Comparison of ENCODE assay signal across 18 cellular contexts in the genomic region with DNA sequence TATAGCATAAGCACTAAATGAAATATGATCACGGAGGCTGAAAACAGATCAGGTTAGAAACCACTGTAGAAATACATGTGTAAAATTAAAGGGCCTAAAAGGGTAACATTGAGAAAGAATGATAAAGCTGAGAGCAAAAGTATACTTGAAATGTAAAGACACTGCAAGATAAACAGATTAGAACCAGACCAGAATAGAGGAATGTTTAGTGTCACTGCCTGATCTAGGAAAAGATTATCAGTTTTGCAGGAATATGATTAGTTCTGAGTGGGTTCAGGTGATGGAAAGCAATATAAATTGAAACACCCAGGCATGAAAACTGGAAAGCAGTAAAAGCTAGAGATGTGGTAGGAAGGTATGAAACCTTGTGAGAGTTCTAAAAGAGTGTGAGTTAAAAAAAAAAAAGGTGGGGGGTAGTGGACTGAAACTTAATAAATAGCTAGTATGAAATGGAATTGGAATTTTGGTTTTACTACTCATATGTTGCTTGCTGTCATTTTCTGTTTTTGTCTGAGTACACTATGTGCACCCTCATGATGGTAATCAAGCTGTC. TPM values are rescaled to one million over a fixed set of nuclear protein-coding genes. Genes with fewer than 3 reads are reported as not detected.
DNase-seq lines count a peak whose midpoint lies in the region; ATAC-seq and TF ChIP-seq lines count a peak whose summit lies in the region.
"Had no signal": no experiment of that assay in that cellular context is flagged by ENCODE, and none has a peak within 500 bp of the region (broad histone marks: within the 10 kb centered on the region; RNA-seq: fewer than 3 reads in every experiment).

No MANE protein-coding gene starts in this region.

- no peak overlapping the region for H3K9ac ChIP-seq in MM.1S (ENCODE audit: low read length)

- no peaks in the 10 kb centered on the region for H4K20me1 ChIP-seq in MM.1S (ENCODE audit: insufficient read depth, low read length)

- no peaks in the 10 kb centered on the region for H3K79me2 ChIP-seq in MM.1S (ENCODE audit: low read length)

- no peak for ATAC-seq in GM19035 (IDR thresholded peaks at IDR 0.05; ENCODE audit: unreplicated experiment)
- ATAC-seq in sciatic nerve = no peak
- no peak for ATAC-seq in GM18867 (IDR thresholded peaks at IDR 0.05; ENCODE audit: unreplicated experiment)
- ATAC-seq: A549 had no signal

- H3K27ac Mint-ChIP-seq in activated T-cell treated with anti-CD3 and anti-CD28 coated beads, Interleukin-2, amount 50 U/mL, for 24 hours = peak overlapping the region; percentile 47
- peak overlapping the region; percentile 5 for H3K27ac Mint-ChIP-seq in chondrocyte (ENCODE audit: unreplicated experiment)

- no peaks in the 10 kb centered on the region; the same call in 1 of the 2 replicates for H3F3A ChIP-seq in MM.1S (ENCODE audit: insufficient read depth, low read length)

- H3K36me3 ChIP-seq in MM.1S (replicated peaks; ENCODE audit: insufficient read depth, low read length) = peaks cover 2% of the 10 kb centered on the region; the same call in 1 of the 2 replicates

- H3K27ac ChIP-seq in MM.1S (ENCODE audit: low read length) = no peak overlapping the region
- H3K27ac ChIP-seq: A549, PC-9 had no signal

- peaks cover 14% of the 10 kb centered on the region for H3K4me1 ChIP-seq in MM.1S (ENCODE audit: low read length)
- H3K4me1 ChIP-seq: A549 had no signal

- H3K9me2 ChIP-seq in MM.1S (replicated peaks; ENCODE audit: insufficient read depth, low read length) = no peaks in the 10 kb centered on the region

- H3K9me3 Mint-ChIP-seq in activated T-cell treated with anti-CD3 and anti-CD28 coated beads, Interleukin-2, amount 50 U/mL, for 24 hours = no peaks in the 10 kb centered on the region
- H3K9me3 Mint-ChIP-seq in chondrocyte (ENCODE audit: low read depth) = no peaks in the 10 kb centered on the region
- H3K9me3 Mint-ChIP-seq: CD4-positive, CD25-positive, alpha-beta regulatory T cell had no signal

- no peak overlapping the region for H2AFZ ChIP-seq in MM.1S (ENCODE audit: low read length)
- H2AFZ ChIP-seq: PC-9 had no signal

- no peaks in the 10 kb centered on the region for H3K27me3 Mint-ChIP-seq in activated T-cell treated with anti-CD3 and anti-CD28 coated beads, Interleukin-2, amount 50 U/mL, for 24 hours
- no peaks in the 10 kb centered on the region for H3K27me3 Mint-ChIP-seq in chondrocyte (ENCODE audit: low read depth)
- H3K27me3 Mint-ChIP-seq: CD4-positive, CD25-positive, alpha-beta regulatory T cell had no signal

- no peak overlapping the region for H3K4me3 Mint-ChIP-seq in activated T-cell treated with anti-CD3 and anti-CD28 coated beads, Interleukin-2, amount 50 U/mL, for 24 hours
- H3K4me3 Mint-ChIP-seq in chondrocyte (ENCODE audit: unreplicated experiment) = no peak overlapping the region
- H3K4me3 Mint-ChIP-seq: CD4-positive, CD25-positive, alpha-beta regulatory T cell had no signal

- H3K4me2 ChIP-seq in MM.1S (ENCODE audit: low read depth, low read length) = no peak overlapping the region
- H3K4me2 ChIP-seq: A549, PC-9 had no signal

- peaks cover 76% of the 10 kb centered on the region for H3K36me3 Mint-ChIP-seq in activated T-cell treated with anti-CD3 and anti-CD28 coated beads, Interleukin-2, amount 50 U/mL, for 24 hours (ENCODE audit: low read depth)
- H3K36me3 Mint-ChIP-seq in chondrocyte (ENCODE audit: low read depth) = peaks cover 8% of the 10 kb centered on the region

- no peak for TF ChIP-seq CTCF in MM.1S (IDR thresholded peaks at IDR 0.05; ENCODE audit: low read length)
- no peak for TF ChIP-seq CTCF in chondrocyte (IDR thresholded peaks at IDR 0.05)

- H3K4me1 Mint-ChIP-seq in activated T-cell treated with anti-CD3 and anti-CD28 coated beads, Interleukin-2, amount 50 U/mL, for 24 hours (ENCODE audit: low read depth) = peaks cover 10% of the 10 kb centered on the region
- H3K4me1 Mint-ChIP-seq in chondrocyte (ENCODE audit: low read depth) = peaks cover 26% of the 10 kb centered on the region

- no peaks in the 10 kb centered on the region for H3K27me3 ChIP-seq in MM.1S (replicated peaks; ENCODE audit: insufficient read depth, low read length)

- no peak for DNase-seq in activated T-cell treated with anti-CD3 and anti-CD28 coated beads, Interleukin-2, amount 50 U/mL, for 24 hours
- DNase-seq in activated T-cell treated with anti-CD3 and anti-CD28 coated beads, Interleukin-2, amount 50 U/mL, for 48 hours = no peak
- DNase-seq in MM.1S (peak; percentile 19), chondrocyte (ENCODE audit: low spot score) (no peak), sciatic nerve (ENCODE audit: low spot score) (no peak)
- DNase-seq: Calu3; CD4-positive, CD25-positive, alpha-beta regulatory T cell; DMS79; H7; Karpas-422; NCI-H1105 treated with DMSO at 0.1 percent for 48 hours; NCI-H187; NCI-H446 treated with DMSO at 0.1 percent for 48 hours; NCI-H748 treated with DMSO at 0.1 percent for 48 hours; PC-9 had no signal

- no peak overlapping the region for H3K4me3 ChIP-seq in MM.1S (ENCODE audit: low read length)
- H3K4me3 ChIP-seq: A549, PC-9 had no signal

- intact Hi-C loops in sciatic nerve (cut with DNase I) = no loop called here

- H3K9me3 ChIP-seq in MM.1S (replicated peaks; ENCODE audit: insufficient read depth, low read length) = no peaks in the 10 kb centered on the region
- H3K9me3 ChIP-seq: A549 had no signal

RNA-seq across cellular contexts. Expression of a gene that starts 16.0 kb away (rescaled TPM):
- total RNA-seq in chondrocyte (25.4 to 28.6 TPM (median 27.0 TPM) in 3 replicates), sciatic nerve (29.1 TPM)
